Comparison of ENCODE assay signal across 1 cellular context in the genomic region with DNA sequence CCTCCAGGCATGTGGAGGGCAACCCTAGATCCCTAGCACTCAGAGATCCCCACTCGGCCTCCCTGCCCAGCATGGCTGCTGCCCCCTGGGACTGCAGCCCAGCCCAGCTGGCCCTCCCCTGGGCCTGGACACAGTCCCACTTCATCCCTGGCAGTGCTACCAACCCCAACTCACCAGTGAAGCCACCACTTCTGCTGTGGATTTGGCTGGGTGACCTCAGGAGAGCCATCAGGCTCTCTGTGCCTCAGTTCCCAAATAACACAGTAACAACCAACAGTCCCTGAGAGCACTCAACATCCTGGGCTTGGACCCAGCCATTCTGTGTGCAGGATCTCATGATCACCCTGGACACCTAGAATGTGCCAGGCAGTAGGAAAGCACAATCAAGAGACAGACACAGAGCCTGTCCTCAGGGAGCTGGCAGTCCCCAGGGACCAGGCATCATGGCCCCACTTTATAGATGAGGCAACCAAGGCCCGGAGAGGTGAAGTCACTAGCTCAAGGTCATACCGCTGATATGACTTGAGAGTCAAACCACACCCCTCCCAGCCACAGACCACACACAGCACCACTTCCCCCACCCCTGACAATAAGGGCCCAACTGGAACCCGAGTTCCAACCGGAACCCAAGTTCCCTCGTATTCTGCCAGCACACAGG.
A peak's percentile ranks its signal among the peaks of the same experiment; 100 is the strongest.
TF ChIP-seq lines count a peak whose summit lies in the region.

No MANE protein-coding gene starts in this region.

TF ChIP-seq in K562, 482 proteins besides CTCF, POLR2A, EP300 and RAD21:
- no peak for TF ChIP-seq ARID1B (IDR thresholded peaks at IDR 0.05)
- TF ChIP-seq SMAD3 (CRISPR knock-in tag; conservative IDR thresholded peaks at IDR 0.05) = no peak
- TF ChIP-seq, protein P1, sequence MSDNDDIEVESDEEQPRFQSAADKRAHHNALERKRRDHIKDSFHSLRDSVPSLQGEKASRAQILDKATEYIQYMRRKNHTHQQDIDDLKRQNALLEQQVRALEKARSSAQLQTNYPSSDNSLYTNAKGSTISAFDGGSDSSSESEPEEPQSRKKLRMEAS (CRISPR knock-in tag; IDR thresholded peaks at IDR 0.05) = 0 out of 2 replicates have a peak, but pooled peaks have one; percentile 36
- 0 out of 2 replicates have a peak, but pooled peaks have one; percentile 10 for TF ChIP-seq BCOR (IDR thresholded peaks at IDR 0.05)
- TF ChIP-seq ZBTB7A (IDR thresholded peaks at IDR 0.05; ENCODE audit: borderline replicate concordance, control insufficient read depth, low read depth, low read length) = peak; percentile 5; the same call in 1 of the 2 replicates
- TF ChIP-seq, protein P2, sequence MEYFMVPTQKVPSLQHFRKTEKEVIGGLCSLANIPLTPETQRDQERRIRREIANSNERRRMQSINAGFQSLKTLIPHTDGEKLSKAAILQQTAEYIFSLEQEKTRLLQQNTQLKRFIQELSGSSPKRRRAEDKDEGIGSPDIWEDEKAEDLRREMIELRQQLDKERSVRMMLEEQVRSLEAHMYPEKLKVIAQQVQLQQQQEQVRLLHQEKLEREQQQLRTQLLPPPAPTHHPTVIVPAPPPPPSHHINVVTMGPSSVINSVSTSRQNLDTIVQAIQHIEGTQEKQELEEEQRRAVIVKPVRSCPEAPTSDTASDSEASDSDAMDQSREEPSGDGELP (CRISPR knock-in tag; IDR thresholded peaks at IDR 0.05; ENCODE audit: borderline replicate concordance) = 0 out of 2 replicates have a peak, but pooled peaks have one; percentile 2
- peak; percentile 90 for TF ChIP-seq ESRRA (IDR thresholded peaks at IDR 0.05; ENCODE audit: borderline replicate concordance, low read depth)
- TF ChIP-seq, protein P3, sequence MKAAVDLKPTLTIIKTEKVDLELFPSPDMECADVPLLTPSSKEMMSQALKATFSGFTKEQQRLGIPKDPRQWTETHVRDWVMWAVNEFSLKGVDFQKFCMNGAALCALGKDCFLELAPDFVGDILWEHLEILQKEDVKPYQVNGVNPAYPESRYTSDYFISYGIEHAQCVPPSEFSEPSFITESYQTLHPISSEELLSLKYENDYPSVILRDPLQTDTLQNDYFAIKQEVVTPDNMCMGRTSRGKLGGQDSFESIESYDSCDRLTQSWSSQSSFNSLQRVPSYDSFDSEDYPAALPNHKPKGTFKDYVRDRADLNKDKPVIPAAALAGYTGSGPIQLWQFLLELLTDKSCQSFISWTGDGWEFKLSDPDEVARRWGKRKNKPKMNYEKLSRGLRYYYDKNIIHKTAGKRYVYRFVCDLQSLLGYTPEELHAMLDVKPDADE (conservative IDR thresholded peaks at IDR 0.05; ENCODE audit: control insufficient read depth, low read depth, low read length) = 0 out of 2 replicates have a peak, but pooled peaks have one; percentile 9
- TF ChIP-seq ZNF174 (CRISPR knock-in tag; IDR thresholded peaks at IDR 0.05) = no peak
- no peak for TF ChIP-seq ZFP36 (IDR thresholded peaks at IDR 0.05; ENCODE audit: low read depth, low read length, partially characterized antibody)
- no peak for TF ChIP-seq ZNF431 (CRISPR knock-in tag; IDR thresholded peaks at IDR 0.05)
